In genomic region chr20:37846573-37846972, GRCh38 we compare ENCODE assay signal across 13 cellular contexts. TPM values are rescaled to one million over a fixed set of nuclear protein-coding genes. Genes with fewer than 3 reads are reported as not detected.
DNase-seq lines count a peak whose midpoint lies in the region; ATAC-seq lines count a peak whose summit lies in the region.
"Had no signal": no experiment of that assay in that cellular context is flagged by ENCODE, and none has a peak within 500 bp of the region (broad histone marks: within the 10 kb centered on the region; RNA-seq: fewer than 3 reads in every experiment).

No MANE protein-coding gene starts in this region.

- no peaks in the 10 kb centered on the region for H3K9me3 Mint-ChIP-seq in activated T-helper 1 cell treated with anti-CD3 and anti-CD28 coated beads, Interleukin-12 subunit alpha, Interleukin-12 subunit beta, Interleukin-2, Interleukin-4 antibody, amounts not matched to agents 30 ng/mL and 10 ng/mL and 1 ng/mL, durations not matched to agents 14 hours and 24 hours and 36 hours

- peaks cover 6% of the 10 kb centered on the region for H3K36me3 Mint-ChIP-seq in activated T-helper 1 cell treated with anti-CD3 and anti-CD28 coated beads, Interleukin-12 subunit alpha, Interleukin-12 subunit beta, Interleukin-2, Interleukin-4 antibody, amounts not matched to agents 30 ng/mL and 10 ng/mL and 1 ng/mL, durations not matched to agents 14 hours and 24 hours and 36 hours (ENCODE audit: low read depth)

- no peaks in the 10 kb centered on the region for H3K27me3 Mint-ChIP-seq in activated T-helper 1 cell treated with anti-CD3 and anti-CD28 coated beads, Interleukin-12 subunit alpha, Interleukin-12 subunit beta, Interleukin-2, Interleukin-4 antibody, amounts not matched to agents 30 ng/mL and 10 ng/mL and 1 ng/mL, durations not matched to agents 14 hours and 24 hours and 36 hours (ENCODE audit: insufficient read depth)
- H3K27me3 Mint-ChIP-seq: B cell had no signal

- no peaks in the 10 kb centered on the region for H3K4me1 Mint-ChIP-seq in activated T-helper 1 cell treated with anti-CD3 and anti-CD28 coated beads, Interleukin-12 subunit alpha, Interleukin-12 subunit beta, Interleukin-2, Interleukin-4 antibody, amounts not matched to agents 30 ng/mL and 10 ng/mL and 1 ng/mL, durations not matched to agents 14 hours and 24 hours and 36 hours (ENCODE audit: low read depth)

- H3K27ac Mint-ChIP-seq in activated T-helper 1 cell treated with anti-CD3 and anti-CD28 coated beads, Interleukin-12 subunit alpha, Interleukin-12 subunit beta, Interleukin-2, Interleukin-4 antibody, amounts not matched to agents 30 ng/mL and 10 ng/mL and 1 ng/mL, durations not matched to agents 14 hours and 24 hours and 36 hours = no peak overlapping the region
- H3K27ac Mint-ChIP-seq: B cell had no signal

- no peak overlapping the region for H3K4me3 Mint-ChIP-seq in activated T-helper 1 cell treated with anti-CD3 and anti-CD28 coated beads, Interleukin-12 subunit alpha, Interleukin-12 subunit beta, Interleukin-2, Interleukin-4 antibody, amounts not matched to agents 30 ng/mL and 10 ng/mL and 1 ng/mL, durations not matched to agents 14 hours and 24 hours and 36 hours
- H3K4me3 Mint-ChIP-seq: B cell had no signal

- peak; percentile 64 for DNase-seq in DMS153 treated with DMSO at 0.1 percent for 48 hours (lab: John Stamatoyannopoulos, UW; ENCODE audit: unreplicated experiment)
- DNase-seq in NCI-H1417 treated with DMSO at 0.1 percent for 48 hours (lab: John Stamatoyannopoulos, UW) = peak; percentile 78
- DNase-seq in NCI-H748 treated with DMSO at 0.1 percent for 48 hours (lab: John Stamatoyannopoulos, UW) = peak; percentile 98
- peak; percentile 54 for DNase-seq in iPS-NIHi7 (ENCODE audit: extremely low spot score)
- no peak for DNase-seq in activated T-helper 1 cell treated with anti-CD3 and anti-CD28 coated beads, Interleukin-12 subunit alpha, Interleukin-12 subunit beta, Interleukin-2, Interleukin-4 antibody, amounts not matched to agents 30 ng/mL and 10 ng/mL and 1 ng/mL, durations not matched to agents 14 hours and 24 hours and 36 hours (ENCODE audit: low spot score)
- no peak for DNase-seq in SIG-M5 treated with dmso at 0.1 percent for 504 hours (lab: John Stamatoyannopoulos, UW; ENCODE audit: unreplicated experiment)
- DNase-seq in NCI-H446 treated with DMSO at 0.1 percent for 48 hours (lab: John Stamatoyannopoulos, UW) = no peak
- DNase-seq: activated naive CD4-positive, alpha-beta T cell treated with anti-CD3 and anti-CD28 coated beads, Interleukin-2, amount 50 U/mL, for 16 hours; DMS53; kidney glomerular epithelial cell had no signal

- intact Hi-C loops in activated T-helper 1 cell treated with anti-CD3 and anti-CD28 coated beads, Interleukin-12 subunit alpha, Interleukin-12 subunit beta, Interleukin-2, Interleukin-4 antibody, amounts not matched to agents 30 ng/mL and 10 ng/mL and 1 ng/mL, durations not matched to agents 14 hours and 24 hours and 36 hours (cut with micrococcal nuclease) = no loop called here

- no peak for ATAC-seq in GM19035 (IDR thresholded peaks at IDR 0.05; ENCODE audit: unreplicated experiment)
- ATAC-seq: SK-N-SH treated with all-trans-retinoic acid at 6 μM for 48 hours had no signal

RNA-seq across cellular contexts. Expression of gene VSTM2L, which starts 56.4 kb away (rescaled TPM):
- total RNA-seq in activated T-helper 1 cell treated with anti-CD3 and anti-CD28 coated beads, Interleukin-12 subunit alpha, Interleukin-12 subunit beta, Interleukin-2, Interleukin-4 antibody, amounts not matched to agents 30 ng/mL and 10 ng/mL and 1 ng/mL, durations not matched to agents 14 hours and 24 hours and 36 hours = 0.29 TPM in 1 of 2 replicates, not detected in the other
- total RNA-seq: B cell had no signal

Comparison
In these comparisons a context has a peak if more than half of its experiments do, and no peak if none do; other contexts are left out.
1. DNase-seq: peak in DMS153 treated with DMSO at 0.1 percent for 48 hours (single experiment), NCI-H1417 treated with DMSO at 0.1 percent for 48 hours (single experiment), NCI-H748 treated with DMSO at 0.1 percent for 48 hours (single experiment) and iPS-NIHi7 (single experiment); none in activated T-helper 1 cell treated with anti-CD3 and anti-CD28 coated beads, Interleukin-12 subunit alpha, Interleukin-12 subunit beta, Interleukin-2, Interleukin-4 antibody, amounts not matched to agents 30 ng/mL and 10 ng/mL and 1 ng/mL, durations not matched to agents 14 hours and 24 hours and 36 hours (single experiment), SIG-M5 treated with dmso at 0.1 percent for 504 hours (single experiment) and NCI-H446 treated with DMSO at 0.1 percent for 48 hours (single experiment).